In the genomic region with DNA sequence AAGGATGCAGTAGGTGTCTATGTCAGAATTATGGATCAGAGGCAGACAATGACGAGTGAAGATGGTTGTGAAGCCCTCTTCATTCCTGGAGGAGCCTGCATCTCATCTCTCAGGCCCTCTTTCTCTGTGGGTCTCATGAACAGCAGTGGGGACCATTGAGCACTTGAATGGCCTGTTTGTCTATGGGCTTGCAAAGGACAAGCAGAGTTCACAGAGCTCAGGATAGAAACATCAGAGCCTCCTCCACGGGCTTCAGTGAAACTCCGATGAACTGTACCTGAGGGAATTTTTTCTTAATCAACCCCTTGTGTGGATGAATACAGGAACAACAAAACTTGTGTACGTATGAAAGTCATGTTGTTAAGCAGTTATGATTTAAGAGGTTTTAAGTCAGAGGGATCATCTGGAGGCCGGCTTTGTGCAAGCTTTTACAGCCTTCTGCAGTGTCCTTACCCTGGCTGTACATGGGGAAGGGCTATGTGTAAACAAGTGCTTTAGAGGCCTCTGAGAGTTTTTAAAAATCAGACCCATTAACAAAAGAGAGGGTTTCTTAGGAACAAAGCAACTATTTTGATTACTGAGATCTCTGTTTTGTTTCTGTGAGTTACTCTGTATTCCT, we compare ENCODE assay signal across 1 cellular context.
TF ChIP-seq lines count a peak whose summit lies in the region.

No MANE protein-coding gene starts in this region.

TF ChIP-seq in SK-N-SH treated with all-trans-retinoic acid at 6 μM for 48 hours, 23 proteins besides CTCF, POLR2A, EP300 and RAD21:
- TF ChIP-seq OSR1 (CRISPR knock-in tag; IDR thresholded peaks at IDR 0.05) = no peak
- TF ChIP-seq SNAI2 (CRISPR knock-in tag; IDR thresholded peaks at IDR 0.05) = no peak
- TF ChIP-seq, protein P1, sequence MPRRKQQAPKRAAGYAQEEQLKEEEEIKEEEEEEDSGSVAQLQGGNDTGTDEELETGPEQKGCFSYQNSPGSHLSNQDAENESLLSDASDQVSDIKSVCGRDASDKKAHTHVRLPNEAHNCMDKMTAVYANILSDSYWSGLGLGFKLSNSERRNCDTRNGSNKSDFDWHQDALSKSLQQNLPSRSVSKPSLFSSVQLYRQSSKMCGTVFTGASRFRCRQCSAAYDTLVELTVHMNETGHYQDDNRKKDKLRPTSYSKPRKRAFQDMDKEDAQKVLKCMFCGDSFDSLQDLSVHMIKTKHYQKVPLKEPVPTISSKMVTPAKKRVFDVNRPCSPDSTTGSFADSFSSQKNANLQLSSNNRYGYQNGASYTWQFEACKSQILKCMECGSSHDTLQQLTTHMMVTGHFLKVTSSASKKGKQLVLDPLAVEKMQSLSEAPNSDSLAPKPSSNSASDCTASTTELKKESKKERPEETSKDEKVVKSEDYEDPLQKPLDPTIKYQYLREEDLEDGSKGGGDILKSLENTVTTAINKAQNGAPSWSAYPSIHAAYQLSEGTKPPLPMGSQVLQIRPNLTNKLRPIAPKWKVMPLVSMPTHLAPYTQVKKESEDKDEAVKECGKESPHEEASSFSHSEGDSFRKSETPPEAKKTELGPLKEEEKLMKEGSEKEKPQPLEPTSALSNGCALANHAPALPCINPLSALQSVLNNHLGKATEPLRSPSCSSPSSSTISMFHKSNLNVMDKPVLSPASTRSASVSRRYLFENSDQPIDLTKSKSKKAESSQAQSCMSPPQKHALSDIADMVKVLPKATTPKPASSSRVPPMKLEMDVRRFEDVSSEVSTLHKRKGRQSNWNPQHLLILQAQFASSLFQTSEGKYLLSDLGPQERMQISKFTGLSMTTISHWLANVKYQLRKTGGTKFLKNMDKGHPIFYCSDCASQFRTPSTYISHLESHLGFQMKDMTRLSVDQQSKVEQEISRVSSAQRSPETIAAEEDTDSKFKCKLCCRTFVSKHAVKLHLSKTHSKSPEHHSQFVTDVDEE (CRISPR knock-in tag; IDR thresholded peaks at IDR 0.05) = no peak
- no peak for TF ChIP-seq ZNF70 (CRISPR knock-in tag; IDR thresholded peaks at IDR 0.05)
- no peak for TF ChIP-seq ESRRG (CRISPR knock-in tag; IDR thresholded peaks at IDR 0.05)
- TF ChIP-seq CSRNP3 (CRISPR knock-in tag; IDR thresholded peaks at IDR 0.05) = no peak
- no peak for TF ChIP-seq ZFP30 (CRISPR knock-in tag; IDR thresholded peaks at IDR 0.05)
- TF ChIP-seq CSDC2 (CRISPR knock-in tag; IDR thresholded peaks at IDR 0.05) = no peak
- TF ChIP-seq, protein P2, sequence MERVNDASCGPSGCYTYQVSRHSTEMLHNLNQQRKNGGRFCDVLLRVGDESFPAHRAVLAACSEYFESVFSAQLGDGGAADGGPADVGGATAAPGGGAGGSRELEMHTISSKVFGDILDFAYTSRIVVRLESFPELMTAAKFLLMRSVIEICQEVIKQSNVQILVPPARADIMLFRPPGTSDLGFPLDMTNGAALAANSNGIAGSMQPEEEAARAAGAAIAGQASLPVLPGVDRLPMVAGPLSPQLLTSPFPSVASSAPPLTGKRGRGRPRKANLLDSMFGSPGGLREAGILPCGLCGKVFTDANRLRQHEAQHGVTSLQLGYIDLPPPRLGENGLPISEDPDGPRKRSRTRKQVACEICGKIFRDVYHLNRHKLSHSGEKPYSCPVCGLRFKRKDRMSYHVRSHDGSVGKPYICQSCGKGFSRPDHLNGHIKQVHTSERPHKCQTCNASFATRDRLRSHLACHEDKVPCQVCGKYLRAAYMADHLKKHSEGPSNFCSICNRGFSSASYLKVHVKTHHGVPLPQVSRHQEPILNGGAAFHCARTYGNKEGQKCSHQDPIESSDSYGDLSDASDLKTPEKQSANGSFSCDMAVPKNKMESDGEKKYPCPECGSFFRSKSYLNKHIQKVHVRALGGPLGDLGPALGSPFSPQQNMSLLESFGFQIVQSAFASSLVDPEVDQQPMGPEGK (CRISPR knock-in tag; IDR thresholded peaks at IDR 0.05; ENCODE audit: borderline replicate concordance) = no peak
- TF ChIP-seq ZNF565 (CRISPR knock-in tag; conservative IDR thresholded peaks at IDR 0.05; ENCODE audit: low read depth) = no peak
- no peak for TF ChIP-seq TOX (CRISPR knock-in tag; IDR thresholded peaks at IDR 0.05; ENCODE audit: borderline replicate concordance)
- no peak for TF ChIP-seq CREB5 (CRISPR knock-in tag; IDR thresholded peaks at IDR 0.05; ENCODE audit: low read depth)
- no peak for TF ChIP-seq ZNF8 (CRISPR knock-in tag; IDR thresholded peaks at IDR 0.05)
- TF ChIP-seq POU6F1 (CRISPR knock-in tag; IDR thresholded peaks at IDR 0.05; ENCODE audit: borderline replicate concordance, low read depth) = no peak
- no peak for TF ChIP-seq ISL1 (CRISPR knock-in tag; IDR thresholded peaks at IDR 0.05)
- TF ChIP-seq TCF4 (CRISPR knock-in tag; IDR thresholded peaks at IDR 0.05; ENCODE audit: borderline replicate concordance) = no peak
- TF ChIP-seq ARNTL (CRISPR knock-in tag; IDR thresholded peaks at IDR 0.05; ENCODE audit: borderline replicate concordance, low read depth) = no peak
